Comparison of ENCODE assay signal across 20 cellular contexts in the genomic region with DNA sequence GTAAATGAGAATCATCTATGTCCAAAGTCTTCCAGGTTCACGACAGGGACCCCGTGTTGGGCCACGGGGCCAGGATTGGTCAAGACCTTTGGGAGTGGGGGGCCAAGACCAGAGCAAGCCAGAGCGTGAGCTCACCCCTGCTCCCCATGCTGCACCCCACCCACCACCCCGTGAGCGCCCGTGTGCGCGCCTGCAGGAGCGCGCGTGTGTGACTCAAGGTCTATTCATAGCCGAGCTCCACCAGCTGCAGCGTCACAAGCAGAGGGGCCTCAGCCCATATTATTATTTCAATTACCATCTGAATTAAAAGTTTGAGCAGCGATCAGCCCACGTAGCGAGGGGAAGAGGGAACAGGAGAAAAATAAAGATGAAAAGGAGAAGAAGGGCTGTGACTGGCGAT. TPM values are rescaled to one million over a fixed set of nuclear protein-coding genes. Genes with fewer than 3 reads are reported as not detected.
DNase-seq lines count a peak whose midpoint lies in the region; ATAC-seq and TF ChIP-seq lines count a peak whose summit lies in the region.
"Had no signal": no experiment of that assay in that cellular context is flagged by ENCODE, and none has a peak within 500 bp of the region (broad histone marks: within the 10 kb centered on the region; RNA-seq: fewer than 3 reads in every experiment).

No MANE protein-coding gene starts in this region.

- H3K23me2 ChIP-seq in H9 (ENCODE audit: insufficient read length, low read depth, low read length, poor library complexity, severe bottlenecking), result peaks cover 6% of the 10 kb centered on the region

- H2BK5ac ChIP-seq in H9 (ENCODE audit: insufficient read length, low read length), result no peak overlapping the region

- H3K27ac ChIP-seq in H9 (ENCODE audit: insufficient read length, low read depth, low read length) (no peak overlapping the region), heart left ventricle (peak overlapping the region; percentile 72 to 99 (median 91)), neural progenitor cell (no peak overlapping the region)

- H3K56ac ChIP-seq in H9 (ENCODE audit: insufficient read length, low read depth, low read length), result no peak overlapping the region

- no peak overlapping the region for H4K5ac ChIP-seq in H9 (ENCODE audit: insufficient read length, low read depth, low read length)

- TF ChIP-seq POLR2A in heart left ventricle (IDR thresholded peaks at IDR 0.05), result no peak

- no peak for DNase-seq in H9
- peak; percentile 51 for DNase-seq in astrocyte of the hippocampus (ENCODE audit: low read depth, low spot score)
- peak in 2 of 5 donors; percentile 65 to 70 for DNase-seq in heart left ventricle
- DNase-seq in neural progenitor cell (ENCODE audit: low spot score), result peak; percentile 1
- no peak for DNase-seq in NCI-H82 treated with DMSO at 0.1 percent for 48 hours (lab: John Stamatoyannopoulos, UW; ENCODE audit: unreplicated experiment)
- DNase-seq in NCI-H2171 (lab: John Stamatoyannopoulos, UW), result no peak
- no peak for DNase-seq in stimulated activated CD4-positive, alpha-beta T cell treated with anti-CD3 and anti-CD28 coated beads, Interleukin-15, amount 100 ng/mL, for 24 hours
- DNase-seq: COR-L47, DMS153, H7, MV-4-11, NCI-H1417 treated with DMSO at 0.1 percent for 48 hours, NCI-H2029 treated with DMSO at 0.1 percent for 48 hours, NCI-H2227 treated with DMSO at 0.1 percent for 48 hours, NCI-H526 had no signal

- no peak overlapping the region for H4K8ac ChIP-seq in H9 (replicated peaks; ENCODE audit: insufficient read length, low read depth, low read length)

- H2AK5ac ChIP-seq in H9 (ENCODE audit: insufficient read length, low read length), result no peak overlapping the region

- H3K4me1 ChIP-seq in H9 (ENCODE audit: insufficient read depth, low read length), result peaks cover 3% of the 10 kb centered on the region; the same call in 1 of the 2 replicates
- peaks cover 0 to 62% (median 14%) of the 10 kb centered on the region in 12 donors for H3K4me1 ChIP-seq in heart left ventricle
- H3K4me1 ChIP-seq in neural progenitor cell, result peaks cover 27% of the 10 kb centered on the region

- H3K9me3 ChIP-seq in H9 (ENCODE audit: control insufficient read depth, low read depth, low read length) (no peaks in the 10 kb centered on the region), heart left ventricle (no peaks in the 10 kb centered on the region), neural progenitor cell (ENCODE audit: low read depth) (no peaks in the 10 kb centered on the region)

- no peaks in the 10 kb centered on the region for H3K36me3 ChIP-seq in heart left ventricle
- no peaks in the 10 kb centered on the region for H3K36me3 ChIP-seq in neural progenitor cell

- H2BK120ac ChIP-seq in H9 (ENCODE audit: low read depth, low read length, poor library complexity, severe bottlenecking), result no peak overlapping the region

- H2AFZ ChIP-seq in H9 (ENCODE audit: low read length), result no peak overlapping the region
- no peak overlapping the region for H2AFZ ChIP-seq in neural progenitor cell (replicated peaks)

- peak overlapping the region; percentile 44; the same call in 1 of the 2 replicates for H3K14ac ChIP-seq in H9 (ENCODE audit: insufficient read depth, low read length)

- H3K36me3 Mint-ChIP-seq in H9 (ENCODE audit: insufficient read depth in 1 of 3, low read depth in 3 of 3), result no peaks in the 10 kb centered on the region; a peak in 2 of 7 replicates
- no peaks in the 10 kb centered on the region for H3K36me3 Mint-ChIP-seq in neural progenitor cell

- peaks cover 21 to 42% of the 10 kb centered on the region in 2 experiments for H3K4me1 Mint-ChIP-seq in H9
- peaks cover 38% of the 10 kb centered on the region for H3K4me1 Mint-ChIP-seq in neural progenitor cell

- H3K79me2 ChIP-seq in H9 (ENCODE audit: insufficient read depth, low read length), result no peaks in the 10 kb centered on the region
- H3K79me2 ChIP-seq in neural progenitor cell (ENCODE audit: low read depth), result no peaks in the 10 kb centered on the region

- H4K20me1 ChIP-seq in H9 (ENCODE audit: control insufficient read depth, insufficient read depth, insufficient read length) (peaks cover 4% of the 10 kb centered on the region), neural progenitor cell (ENCODE audit: low read depth) (peaks cover 17% of the 10 kb centered on the region)

- H3F3A ChIP-seq in neural progenitor cell (ENCODE audit: low read depth), result peaks cover 11% of the 10 kb centered on the region

- no peak overlapping the region for H4K91ac ChIP-seq in H9 (ENCODE audit: insufficient read length, low read depth, low read length)

- H2BK20ac ChIP-seq in H9 (ENCODE audit: low read depth, low read length, poor library complexity, severe bottlenecking), result no peak overlapping the region

- no peak overlapping the region for H2BK12ac ChIP-seq in H9 (ENCODE audit: insufficient read length, low read depth, low read length)

- ATAC-seq in heart left ventricle (peak; percentile 44 to 74 (median 52)), HG02642 (IDR thresholded peaks at IDR 0.05; ENCODE audit: poor library complexity, unreplicated experiment) (no peak)

- no peak overlapping the region for H3K4ac ChIP-seq in H9 (ENCODE audit: low read depth, low read length)

- no peak overlapping the region for H3K18ac ChIP-seq in H9 (ENCODE audit: insufficient read length, low read depth, low read length)

- H3K9ac ChIP-seq in H9 (ENCODE audit: extremely low read depth, insufficient read length, low read length) (no peak overlapping the region), neural progenitor cell (no peak overlapping the region)

- H3K27ac Mint-ChIP-seq in H9 (no peak overlapping the region), neural progenitor cell (no peak overlapping the region)

- TF ChIP-seq CTCF in H9 (conservative IDR thresholded peaks at IDR 0.05), result no peak
- TF ChIP-seq CTCF in heart left ventricle (IDR thresholded peaks at IDR 0.05), result no peak
- no peak for TF ChIP-seq CTCF in neural progenitor cell (IDR thresholded peaks at IDR 0.05)

- H3K27me3 Mint-ChIP-seq in H9 (ENCODE audit: low read depth) (peaks cover 61% of the 10 kb centered on the region), neural progenitor cell (ENCODE audit: insufficient read depth, low read depth) (peaks cover 11% of the 10 kb centered on the region)

- H3K9me3 Mint-ChIP-seq in H9 (no peaks in the 10 kb centered on the region), neural progenitor cell (no peaks in the 10 kb centered on the region)

- intact Hi-C loops in heart left ventricle (cut with DNase I), result loop anchor here in 2 of 10 donors (5.0 kb wide), 1 partner anchor 32 kb away; no protein-coding TSS in a partner anchor

- peak overlapping the region in 1 of 2 experiments; percentile 11; a peak in 1 of 5 replicates for H3K4me3 Mint-ChIP-seq in H9
- H3K4me3 Mint-ChIP-seq in neural progenitor cell, result no peak overlapping the region
- H3K4me3 Mint-ChIP-seq: IgD-negative memory B cell had no signal

- no CpG with 5 or more reads among the region's 18 CpGs for WGBS in H9 (ENCODE audit: extremely low coverage, insufficient read length, low lambda C conversion rate)
- 46 to 59% (median 51%) methylated on average over 13 to 18 of the region's 18 CpGs for WGBS in heart left ventricle, 4 donors

- no peak overlapping the region for H2BK15ac ChIP-seq in H9 (ENCODE audit: low read depth, low read length)

- H3K4me2 ChIP-seq in H9 (ENCODE audit: insufficient read depth, insufficient read length, low read length) (no peak overlapping the region), neural progenitor cell (no peak overlapping the region)

- H3T11ph ChIP-seq in H9 (ENCODE audit: low read length), result no peak overlapping the region

- H3K27me3 ChIP-seq in H9 (ENCODE audit: insufficient read depth, low read length) (peaks cover 15% of the 10 kb centered on the region), heart left ventricle (peaks cover 0 to 47% (median 19%) of the 10 kb centered on the region in 9 donors), neural progenitor cell (peaks cover 36% of the 10 kb centered on the region)

- H3K23ac ChIP-seq in H9 (ENCODE audit: insufficient read length, low read depth, low read length), result no peak overlapping the region

- H3K4me3 ChIP-seq in heart left ventricle, result peak overlapping the region in 6 of 12 donors; percentile 16 to 40 (median 26)
- no peak overlapping the region for H3K4me3 ChIP-seq in neural progenitor cell

- H3K79me1 ChIP-seq in H9 (ENCODE audit: insufficient read depth, low read depth, low read length, poor library complexity, severe bottlenecking), result no peaks in the 10 kb centered on the region

RNA-seq across cellular contexts. Expression of gene KCNJ4, which starts 5.2 kb away (rescaled TPM):
- total RNA-seq in H9 (2021) (0.88 and 0.92 TPM in 2 replicates), heart left ventricle (10 to 100 TPM; 14.5 to 85.5 (median 39.7) TPM), neural progenitor cell (ENCODE audit: low replicate concordance) (0.82 and 4.6 TPM in 2 replicates)
- polyA plus RNA-seq in heart left ventricle, result 10 to 100 TPM; 20.3 to 57.9 TPM
- total RNA-seq: HT-29, LHCN-M2 had no signal
- polyA plus RNA-seq: CD14-positive monocyte, IgD-negative memory B cell had no signal

RNA-seq across cellular contexts. Expression of gene KDELR3, which starts 18.1 kb away (rescaled TPM):
- total RNA-seq in H9 (2021), result 7.2 and 7.3 TPM in 2 replicates
- 10 to 100 TPM in 4 of 9 donors, 1 to 10 TPM in 5; 4.4 to 15.5 (median 8.5) TPM for total RNA-seq in heart left ventricle
- polyA plus RNA-seq in heart left ventricle, result 10 to 100 TPM in 1 of 2 donors, 1 to 10 TPM in 1; 7.8 to 10.5 TPM
- total RNA-seq in neural progenitor cell (ENCODE audit: low replicate concordance), result 3.4 and 4.6 TPM in 2 replicates
- polyA plus RNA-seq: CD14-positive monocyte had no signal

RNA-seq across cellular contexts. Expression of gene DDX17, which starts 56.3 kb away (rescaled TPM):
- total RNA-seq in H9 (2021) (529 and 538 TPM in 2 replicates), heart left ventricle (100 to 1,000 TPM; 149 to 202 (median 170) TPM), neural progenitor cell (ENCODE audit: low replicate concordance) (621 and 672 TPM in 2 replicates)
- 100 to 1,000 TPM; 133 to 153 TPM for polyA plus RNA-seq in heart left ventricle

Comparison
In these comparisons a context has a peak if more than half of its experiments do, and no peak if none do; other contexts are left out.
1. DNase-seq: peak in astrocyte of the hippocampus (single experiment) and neural progenitor cell (single experiment); none in H9 (single experiment), NCI-H82 treated with DMSO at 0.1 percent for 48 hours (single experiment), NCI-H2171 (single experiment) and stimulated activated CD4-positive, alpha-beta T cell treated with anti-CD3 and anti-CD28 coated beads, Interleukin-15, amount 100 ng/mL, for 24 hours (single experiment).
2. H3K27ac ChIP-seq: peak in heart left ventricle (12 of 12); none in H9 (single experiment) and neural progenitor cell (single experiment).